Comparison of ENCODE assay signal across 7 cellular contexts in genomic region chr9:137294684-137295312, GRCh38. TPM values are rescaled to one million over a fixed set of nuclear protein-coding genes. Genes with fewer than 3 reads are reported as not detected.
A peak's percentile ranks its signal among the peaks of the same experiment; 100 is the strongest.
DNase-seq lines count a peak whose midpoint lies in the region; ATAC-seq and TF ChIP-seq lines count a peak whose summit lies in the region.

No MANE protein-coding gene starts in this region.

- H3K27ac ChIP-seq in OCI-LY7 (ENCODE audit: low read depth, low read length, poor library complexity, severe bottlenecking): no peak overlapping the region

- H3K4me1 Mint-ChIP-seq in endothelial cell (ENCODE audit: unreplicated experiment): peaks cover 28% of the 10 kb centered on the region

- POLR2A ChIA-PET in OCI-LY7 (lab: Charles Lee): no interaction called here

- H3K27ac Mint-ChIP-seq in endothelial cell (ENCODE audit: unreplicated experiment): peak overlapping the region; percentile 82

- H2AFZ ChIP-seq in OCI-LY7 (ENCODE audit: low read length): no peak overlapping the region
- H2AFZ ChIP-seq in neuron (ENCODE audit: low read depth, low read length): no peak overlapping the region

- intact Hi-C loops in OCI-LY7 (cut with micrococcal nuclease; ENCODE audit: unreplicated experiment): no loop called here

- H3K36me3 ChIP-seq in OCI-LY7 (ENCODE audit: insufficient read depth, low read length) (no peaks in the 10 kb centered on the region), neuron (ENCODE audit: insufficient read depth, low read length) (peaks cover 9% of the 10 kb centered on the region)

- no TSS peak for BruUV-seq in OCI-LY7 (replicated peaks; lab: Mats Ljungman, UMichigan)

- H3K27me3 Mint-ChIP-seq in endothelial cell (ENCODE audit: unreplicated experiment): peaks cover 11% of the 10 kb centered on the region

- H3K36me3 Mint-ChIP-seq in endothelial cell (ENCODE audit: low read depth, unreplicated experiment): peaks cover 14% of the 10 kb centered on the region

- DNase-seq in GM12864 (ENCODE audit: low read depth): no peak
- DNase-seq in OCI-LY7 (ENCODE audit: low spot score): no peak
- peak; percentile 36 for DNase-seq in endothelial cell (ENCODE audit: low spot score)
- no peak for DNase-seq in superior temporal gyrus (ENCODE audit: extremely low spot score)

- CTCF ChIA-PET in OCI-LY7 (lab: Charles Lee; ENCODE audit: unreplicated experiment): no interaction called here

- H4K20me1 ChIP-seq in OCI-LY7 (ENCODE audit: insufficient read depth, low read length): no peaks in the 10 kb centered on the region

- ATAC-seq in GM18519 (IDR thresholded peaks at IDR 0.05; ENCODE audit: low FRiP score, unreplicated experiment) (no peak), GM21529 (IDR thresholded peaks at IDR 0.05; ENCODE audit: unreplicated experiment) (no peak)

- no peaks in the 10 kb centered on the region for H3K9me3 Mint-ChIP-seq in endothelial cell (ENCODE audit: unreplicated experiment)

- TF ChIP-seq CTCF in GM12864 (IDR thresholded peaks at IDR 0.05; ENCODE audit: low read depth, low read length, missing control alignments): peak; percentile 32
- no peak; the same call in 1 of the 2 replicates for TF ChIP-seq CTCF in OCI-LY7 (conservative IDR thresholded peaks at IDR 0.05; ENCODE audit: low read length)
- TF ChIP-seq CTCF in endothelial cell (IDR thresholded peaks at IDR 0.05; ENCODE audit: unreplicated experiment): no peak

- H3K4me2 ChIP-seq in OCI-LY7 (ENCODE audit: low read length): peak overlapping the region; percentile 46; the same call in 1 of the 2 replicates

- H3K4me3 Mint-ChIP-seq in endothelial cell (ENCODE audit: unreplicated experiment): peak overlapping the region; percentile 84

- peaks cover 25% of the 10 kb centered on the region for H3K4me1 ChIP-seq in OCI-LY7 (ENCODE audit: insufficient read depth, low read length, poor library complexity, severe bottlenecking)
- peaks cover 37% of the 10 kb centered on the region for H3K4me1 ChIP-seq in neuron (ENCODE audit: insufficient read depth, low read length)

- H3K79me2 ChIP-seq in OCI-LY7 (ENCODE audit: insufficient read depth, low read depth, low read length): no peaks in the 10 kb centered on the region

- H3K4me3 ChIP-seq in GM12864 (ENCODE audit: low read depth, low read length) (no peak overlapping the region), OCI-LY7 (ENCODE audit: low read depth, low read length, poor library complexity, severe bottlenecking) (peak overlapping the region; percentile 7), neuron (ENCODE audit: low read length) (peak overlapping the region; percentile 15)

- H3K9me2 ChIP-seq in OCI-LY7 (ENCODE audit: insufficient read depth, low read length): no peaks in the 10 kb centered on the region

- H3K27me3 ChIP-seq in neuron (ENCODE audit: insufficient read depth, low read length): no peaks in the 10 kb centered on the region

- no peaks in the 10 kb centered on the region; the same call in 1 of the 2 replicates for H3K9me3 ChIP-seq in OCI-LY7 (ENCODE audit: low read length)
- peaks cover 2% of the 10 kb centered on the region for H3K9me3 ChIP-seq in neuron (ENCODE audit: low read length)

RNA-seq across cellular contexts. Expression of gene NRARP, which starts 7.3 kb away (rescaled TPM):
- total RNA-seq in OCI-LY7 (2014; rRNA removed; shearing (Covaris generic)): 6.9 TPM in 2 replicates
- 6.4 and 8.9 TPM in 2 replicates for total RNA-seq in OCI-LY7 (2022)
- total RNA-seq in endothelial cell (ENCODE audit: unreplicated experiment): 170 TPM

RNA-seq across cellular contexts. Expression of gene TOR4A, which starts 17.3 kb away (rescaled TPM):
- total RNA-seq in OCI-LY7 (2014; rRNA removed; shearing (Covaris generic)): 11.6 and 11.7 TPM in 2 replicates
- total RNA-seq in OCI-LY7 (2022) (19.7 and 22.3 TPM in 2 replicates), endothelial cell (ENCODE audit: unreplicated experiment) (37.7 TPM)

RNA-seq across cellular contexts. Expression of gene NELFB, which starts 39.7 kb away (rescaled TPM):
- 59.5 and 62.6 TPM in 2 replicates for total RNA-seq in OCI-LY7 (2014; rRNA removed; shearing (Covaris generic))
- 74.8 and 76.1 TPM in 2 replicates for total RNA-seq in OCI-LY7 (2022)
- 65.6 TPM for total RNA-seq in endothelial cell (ENCODE audit: unreplicated experiment)

RNA-seq across cellular contexts. Expression of gene STPG3, which starts 43.7 kb away (rescaled TPM):
- total RNA-seq in OCI-LY7 (2014; rRNA removed; shearing (Covaris generic)): 0.73 TPM in 1 of 2 replicates, not detected in the other
- total RNA-seq in OCI-LY7 (2022): 1.7 and 2.7 TPM in 2 replicates
- total RNA-seq in endothelial cell (ENCODE audit: unreplicated experiment): not detected

RNA-seq across cellular contexts. Expression of gene TUBB4B, which starts 53.7 kb away (rescaled TPM):
- total RNA-seq in OCI-LY7 (2014; rRNA removed; shearing (Covaris generic)): 376 and 417 TPM in 2 replicates
- total RNA-seq in OCI-LY7 (2022) (402 and 443 TPM in 2 replicates), endothelial cell (ENCODE audit: unreplicated experiment) (134 TPM)

Comparison
In these comparisons a context has a peak if more than half of its experiments do, and no peak if none do; other contexts are left out.
1. RNA of gene NRARP, which starts 7.3 kb away (total RNA-seq): 170 TPM in endothelial cell (single experiment); 6.4 to 8.9 TPM in OCI-LY7; every median in the first group is over 10 times any median in the second.